ENCODE assay signal across 31 cellular contexts in the genomic region with DNA sequence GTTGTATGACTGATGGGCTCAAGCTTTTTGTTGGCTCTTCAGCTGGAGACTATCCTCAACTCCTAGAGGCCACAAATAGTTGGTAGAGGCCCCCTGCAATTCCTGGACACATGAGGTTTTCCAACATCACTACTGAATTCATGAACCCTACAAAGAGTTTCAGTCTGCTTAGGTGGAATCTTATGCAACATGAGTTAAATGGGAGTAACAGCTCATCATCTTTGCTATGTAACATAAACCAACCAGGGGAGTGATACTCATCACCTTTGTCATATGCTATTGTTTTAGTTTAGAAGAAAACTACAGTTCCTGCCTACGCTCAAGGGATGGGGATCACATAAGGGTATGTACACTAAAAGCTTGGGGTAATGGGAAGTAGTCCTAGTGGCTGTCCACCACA.
"Had no signal": no experiment of that assay in that cellular context is flagged by ENCODE, and none has a peak within 500 bp of the region (broad histone marks: within the 10 kb centered on the region; RNA-seq: fewer than 3 reads in every experiment).

No MANE protein-coding gene starts in this region.

- H3K4me1 ChIP-seq: gastrocnemius medialis, heart left ventricle had no signal

- H3K4me1 Mint-ChIP-seq: activated CD4-positive, alpha-beta T cell treated with anti-CD3 and anti-CD28 coated beads for 36 hours; activated CD4-positive, alpha-beta T cell treated with anti-CD3 and anti-CD28 coated beads, Interleukin-2, amount 10 ng/mL, durations not matched to agents 24 days and 14 days; activated CD8-positive, alpha-beta memory T cell treated with anti-CD3 and anti-CD28 coated beads, Interleukin-2, amount 10 ng/mL, durations not matched to agents 7 days and 5 days; activated naive CD4-positive, alpha-beta T cell treated with anti-CD3 and anti-CD28 coated beads, Interleukin-2, amount 10 ng/mL, durations not matched to agents 7 days and 5 days; activated naive CD8-positive, alpha-beta T cell treated with anti-CD3 and anti-CD28 coated beads, Interleukin-2, amount 10 ng/mL, durations not matched to agents 7 days and 5 days had no signal

- H3K9me3 Mint-ChIP-seq: activated CD4-positive, alpha-beta T cell treated with anti-CD3 and anti-CD28 coated beads, Interleukin-2, amount 10 ng/mL, durations not matched to agents 24 days and 14 days; activated naive CD4-positive, alpha-beta T cell treated with anti-CD3 and anti-CD28 coated beads, Interleukin-2, amount 10 ng/mL, durations not matched to agents 7 days and 5 days; activated naive CD4-positive, alpha-beta T cell treated with anti-CD3 and anti-CD28 coated beads, Interleukin-2, amount 50 U/mL, for 72 hours; activated naive CD8-positive, alpha-beta T cell treated with anti-CD3 and anti-CD28 coated beads, Interleukin-2, amount 10 ng/mL, durations not matched to agents 7 days and 5 days; activated T-helper 1 cell treated with anti-CD3 and anti-CD28 coated beads, Interleukin-12 subunit alpha, Interleukin-12 subunit beta, Interleukin-2, Interleukin-4 antibody, amounts not matched to agents 30 ng/mL and 10 ng/mL and 1 ng/mL, durations not matched to agents 14 hours and 24 hours and 36 hours had no signal

- FAIRE-seq: astrocyte, colon had no signal

- H3K4me3 Mint-ChIP-seq: activated CD4-positive, alpha-beta memory T cell treated with anti-CD3 and anti-CD28 coated beads for 36 hours; activated CD4-positive, alpha-beta T cell treated with anti-CD3 and anti-CD28 coated beads for 36 hours; activated CD4-positive, alpha-beta T cell treated with anti-CD3 and anti-CD28 coated beads, Interleukin-2, amount 10 ng/mL, durations not matched to agents 24 days and 14 days; activated CD8-positive, alpha-beta memory T cell treated with anti-CD3 and anti-CD28 coated beads, Interleukin-2, amount 10 ng/mL, durations not matched to agents 7 days and 5 days; activated CD8-positive, alpha-beta T cell treated with anti-CD3 and anti-CD28 coated beads, Interleukin-2, amount 10 ng/mL, durations not matched to agents 7 days and 5 days; activated naive CD4-positive, alpha-beta T cell treated with anti-CD3 and anti-CD28 coated beads, Interleukin-2, amount 10 ng/mL, durations not matched to agents 7 days and 5 days; activated naive CD8-positive, alpha-beta T cell treated with anti-CD3 and anti-CD28 coated beads, Interleukin-2, amount 10 ng/mL, durations not matched to agents 7 days and 5 days; activated T-helper 1 cell treated with anti-CD3 and anti-CD28 coated beads, Interleukin-12 subunit alpha, Interleukin-12 subunit beta, Interleukin-2, Interleukin-4 antibody, amounts not matched to agents 30 ng/mL and 10 ng/mL and 1 ng/mL, durations not matched to agents 14 hours and 24 hours and 36 hours; effector memory CD8-positive, alpha-beta T cell had no signal

- H3K27ac Mint-ChIP-seq: activated CD4-positive, alpha-beta memory T cell treated with anti-CD3 and anti-CD28 coated beads for 36 hours; activated CD4-positive, alpha-beta T cell treated with anti-CD3 and anti-CD28 coated beads for 36 hours; activated CD4-positive, alpha-beta T cell treated with anti-CD3 and anti-CD28 coated beads, Interleukin-2, amount 10 ng/mL, durations not matched to agents 24 days and 14 days; activated CD8-positive, alpha-beta memory T cell treated with anti-CD3 and anti-CD28 coated beads, Interleukin-2, amount 10 ng/mL, durations not matched to agents 7 days and 5 days; activated CD8-positive, alpha-beta T cell treated with anti-CD3 and anti-CD28 coated beads, Interleukin-2, amount 10 ng/mL, durations not matched to agents 7 days and 5 days; activated naive CD4-positive, alpha-beta T cell treated with anti-CD3 and anti-CD28 coated beads, Interleukin-2, amount 10 ng/mL, durations not matched to agents 7 days and 5 days; activated naive CD4-positive, alpha-beta T cell treated with anti-CD3 and anti-CD28 coated beads, Interleukin-2, amount 50 U/mL, for 72 hours; activated naive CD8-positive, alpha-beta T cell treated with anti-CD3 and anti-CD28 coated beads, Interleukin-2, amount 10 ng/mL, durations not matched to agents 7 days and 5 days; activated T-helper 1 cell treated with anti-CD3 and anti-CD28 coated beads, Interleukin-12 subunit alpha, Interleukin-12 subunit beta, Interleukin-2, Interleukin-4 antibody, amounts not matched to agents 30 ng/mL and 10 ng/mL and 1 ng/mL, durations not matched to agents 14 hours and 24 hours and 36 hours; activated T-helper 2 cell treated with anti-CD3 and anti-CD28 coated beads, Interferon-gamma antibody, Interleukin-2, Interleukin-4, amounts not matched to agents 10 μg/mL and 5 μg/mL and 100 μg/mL, durations not matched to agents 14 hours and 24 hours and 36 hours; effector memory CD8-positive, alpha-beta T cell had no signal

- H3K36me3 Mint-ChIP-seq: activated CD4-positive, alpha-beta memory T cell treated with anti-CD3 and anti-CD28 coated beads for 36 hours; activated CD8-positive, alpha-beta memory T cell treated with anti-CD3 and anti-CD28 coated beads, Interleukin-2, amount 10 ng/mL, durations not matched to agents 7 days and 5 days; activated naive CD4-positive, alpha-beta T cell treated with anti-CD3 and anti-CD28 coated beads, Interleukin-2, amount 10 ng/mL, durations not matched to agents 7 days and 5 days; activated naive CD4-positive, alpha-beta T cell treated with anti-CD3 and anti-CD28 coated beads, Interleukin-2, amount 50 U/mL, for 72 hours; activated naive CD8-positive, alpha-beta T cell treated with anti-CD3 and anti-CD28 coated beads, Interleukin-2, amount 10 ng/mL, durations not matched to agents 7 days and 5 days had no signal

- ATAC-seq: activated CD4-positive, alpha-beta T cell treated with anti-CD3 and anti-CD28 coated beads for 36 hours; activated CD8-positive, alpha-beta memory T cell treated with anti-CD3 and anti-CD28 coated beads, Interleukin-2, amount 10 ng/mL, durations not matched to agents 7 days and 5 days; activated CD8-positive, alpha-beta T cell treated with anti-CD3 and anti-CD28 coated beads, Interleukin-2, amount 10 ng/mL, durations not matched to agents 7 days and 5 days; activated naive CD4-positive, alpha-beta T cell treated with anti-CD3 and anti-CD28 coated beads, Interleukin-2, amount 50 U/mL, for 72 hours; effector memory CD8-positive, alpha-beta T cell; esophagus mucosa; gastrocnemius medialis; heart left ventricle had no signal

- H3K36me3 ChIP-seq: brain microvascular endothelial cell, gastrocnemius medialis, heart left ventricle had no signal

- H3K27me3 Mint-ChIP-seq: activated CD4-positive, alpha-beta memory T cell treated with anti-CD3 and anti-CD28 coated beads for 36 hours; activated CD4-positive, alpha-beta T cell treated with anti-CD3 and anti-CD28 coated beads for 36 hours; activated CD4-positive, alpha-beta T cell treated with anti-CD3 and anti-CD28 coated beads, Interleukin-2, amount 10 ng/mL, durations not matched to agents 24 days and 14 days; activated CD8-positive, alpha-beta memory T cell treated with anti-CD3 and anti-CD28 coated beads, Interleukin-2, amount 10 ng/mL, durations not matched to agents 7 days and 5 days; activated naive CD4-positive, alpha-beta T cell treated with anti-CD3 and anti-CD28 coated beads, Interleukin-2, amount 10 ng/mL, durations not matched to agents 7 days and 5 days; activated naive CD8-positive, alpha-beta T cell treated with anti-CD3 and anti-CD28 coated beads, Interleukin-2, amount 10 ng/mL, durations not matched to agents 7 days and 5 days; effector memory CD8-positive, alpha-beta T cell had no signal

- H3K27ac ChIP-seq: brain microvascular endothelial cell, gastrocnemius medialis, heart left ventricle had no signal

- H3K9me3 ChIP-seq: gastrocnemius medialis had no signal

- DNase-seq: activated CD4-positive, alpha-beta memory T cell treated with anti-CD3 and anti-CD28 coated beads for 36 hours; activated CD4-positive, alpha-beta T cell treated with anti-CD3 and anti-CD28 coated beads for 36 hours; activated CD4-positive, alpha-beta T cell treated with anti-CD3 and anti-CD28 coated beads, Interleukin-2, amount 10 ng/mL, durations not matched to agents 24 days and 14 days; activated CD4-positive, CD25-positive, alpha-beta regulatory T cell; activated CD4-positive, CD25-positive, alpha-beta regulatory T cell treated with anti-CD3 and anti-CD28 coated beads, Interleukin-2, amount 50 U/mL, for 72 hours; activated CD8-positive, alpha-beta memory T cell treated with anti-CD3 and anti-CD28 coated beads, Interleukin-2, amount 10 ng/mL, durations not matched to agents 7 days and 5 days; activated CD8-positive, alpha-beta memory T cell treated with anti-CD3 and anti-CD28 coated beads, Interleukin-2, amount 50 U/mL, for 4 hours; activated CD8-positive, alpha-beta T cell treated with anti-CD3 and anti-CD28 coated beads, Interleukin-2, amount 10 ng/mL, durations not matched to agents 7 days and 5 days; activated effector memory CD4-positive, alpha-beta T cell treated with anti-CD3 and anti-CD28 coated beads, Interleukin-2, amount 50 U/mL, for 16 hours; activated naive CD4-positive, alpha-beta T cell; activated naive CD4-positive, alpha-beta T cell treated with anti-CD3 and anti-CD28 coated beads, Interleukin-2, amount 10 ng/mL, durations not matched to agents 7 days and 5 days; activated naive CD8-positive, alpha-beta T cell treated with anti-CD3 and anti-CD28 coated beads, Interleukin-2, amount 10 ng/mL, durations not matched to agents 7 days and 5 days; activated T-cell treated with anti-CD3 and anti-CD28 coated beads, Interleukin-2, amount 50 U/mL, for 1 hour; activated T-cell treated with anti-CD3 and anti-CD28 coated beads, Interleukin-2, amount 50 U/mL, for 48 hours; brain microvascular endothelial cell; caudate nucleus; cortex of kidney; dermis blood vessel endothelial cell; effector CD4-positive, alpha-beta T cell; effector memory CD8-positive, alpha-beta T cell; foreskin fibroblast; gastrocnemius medialis; glutamatergic neuron; heart left ventricle; T-helper 2 cell had no signal

- H3K27me3 ChIP-seq: brain microvascular endothelial cell, gastrocnemius medialis, heart left ventricle had no signal

- H3K4me3 ChIP-seq: gastrocnemius medialis, heart left ventricle had no signal
